Comparison of ENCODE assay signal across 7 cellular contexts in genomic region chr10:24382979-24383663, GRCh38.
DNase-seq lines count a peak whose midpoint lies in the region; ATAC-seq, FAIRE-seq and TF ChIP-seq lines count a peak whose summit lies in the region.

No MANE protein-coding gene starts in this region.

- TF ChIP-seq CTCF in mucosa of descending colon (IDR thresholded peaks at IDR 0.05) = no peak

- no peaks in the 10 kb centered on the region for H3K9me3 Mint-ChIP-seq in activated T-helper 2 cell treated with anti-CD3 and anti-CD28 coated beads, Interferon-gamma antibody, Interleukin-2, Interleukin-4, amounts not matched to agents 10 μg/mL and 5 μg/mL and 100 μg/mL, durations not matched to agents 14 hours and 24 hours and 36 hours

- H3K4me1 ChIP-seq in mucosa of descending colon (ENCODE audit: low read depth) = peaks cover 12% of the 10 kb centered on the region

- intact Hi-C loops in activated T-helper 2 cell treated with anti-CD3 and anti-CD28 coated beads, Interferon-gamma antibody, Interleukin-2, Interleukin-4, amounts not matched to agents 10 μg/mL and 5 μg/mL and 100 μg/mL, durations not matched to agents 14 hours and 24 hours and 36 hours (cut with micrococcal nuclease) = loop anchor here (1.0 kb wide), 2 partner anchors 83 to 173 kb away; no protein-coding TSS in a partner anchor
- intact Hi-C loops in mucosa of descending colon (cut with DNase I, micrococcal nuclease) = no loop called here

- H3K36me3 ChIP-seq in mucosa of descending colon (ENCODE audit: low read depth) = no peaks in the 10 kb centered on the region

- peak overlapping the region; percentile 13 for H3K4me3 Mint-ChIP-seq in activated T-helper 2 cell treated with anti-CD3 and anti-CD28 coated beads, Interferon-gamma antibody, Interleukin-2, Interleukin-4, amounts not matched to agents 10 μg/mL and 5 μg/mL and 100 μg/mL, durations not matched to agents 14 hours and 24 hours and 36 hours (ENCODE audit: low read depth)

- H3K36me3 Mint-ChIP-seq in activated T-helper 2 cell treated with anti-CD3 and anti-CD28 coated beads, Interferon-gamma antibody, Interleukin-2, Interleukin-4, amounts not matched to agents 10 μg/mL and 5 μg/mL and 100 μg/mL, durations not matched to agents 14 hours and 24 hours and 36 hours (ENCODE audit: low read depth) = no peaks in the 10 kb centered on the region

- H3K4me3 ChIP-seq in mucosa of descending colon = no peak overlapping the region

- FAIRE-seq in H54 (lab: Jason Lieb, UNC) = no peak

- H3K4me1 Mint-ChIP-seq in activated T-helper 2 cell treated with anti-CD3 and anti-CD28 coated beads, Interferon-gamma antibody, Interleukin-2, Interleukin-4, amounts not matched to agents 10 μg/mL and 5 μg/mL and 100 μg/mL, durations not matched to agents 14 hours and 24 hours and 36 hours (ENCODE audit: low read depth) = peaks cover 15% of the 10 kb centered on the region

- peak overlapping the region; percentile 67 for H3K27ac Mint-ChIP-seq in activated T-helper 2 cell treated with anti-CD3 and anti-CD28 coated beads, Interferon-gamma antibody, Interleukin-2, Interleukin-4, amounts not matched to agents 10 μg/mL and 5 μg/mL and 100 μg/mL, durations not matched to agents 14 hours and 24 hours and 36 hours

- no peaks in the 10 kb centered on the region for H3K9me3 ChIP-seq in mucosa of descending colon

- no peaks in the 10 kb centered on the region for H3K27me3 Mint-ChIP-seq in activated T-helper 2 cell treated with anti-CD3 and anti-CD28 coated beads, Interferon-gamma antibody, Interleukin-2, Interleukin-4, amounts not matched to agents 10 μg/mL and 5 μg/mL and 100 μg/mL, durations not matched to agents 14 hours and 24 hours and 36 hours (ENCODE audit: low read depth)

- TF ChIP-seq POLR2A in H54 (IDR thresholded peaks at IDR 0.05; ENCODE audit: low read depth, low read length) = no peak

- ATAC-seq in GM19328 (IDR thresholded peaks at IDR 0.05; ENCODE audit: unreplicated experiment) (peak; percentile 42), HG02938 (IDR thresholded peaks at IDR 0.05; ENCODE audit: unreplicated experiment) (peak; percentile 76), mucosa of descending colon (peak; percentile 66)

- DNase-seq in activated T-helper 2 cell treated with anti-CD3 and anti-CD28 coated beads, Interferon-gamma antibody, Interleukin-2, Interleukin-4, amounts not matched to agents 10 μg/mL and 5 μg/mL and 100 μg/mL, durations not matched to agents 14 hours and 24 hours and 36 hours (ENCODE audit: low spot score) = no peak
- peak; percentile 37 to 62 (median 59) for DNase-seq in mucosa of descending colon
- no peak for DNase-seq in H54 (ENCODE audit: insufficient read length, low spot score)
- no peak for DNase-seq in OCI-M1 (lab: John Stamatoyannopoulos, UW)
- no peak for DNase-seq in NCI-H1092 treated with DMSO at 0.1 percent for 48 hours (lab: John Stamatoyannopoulos, UW)

Comparison
In these comparisons a context has a peak if more than half of its experiments do, and no peak if none do; other contexts are left out.
1. DNase-seq: peak in mucosa of descending colon (3 of 3); none in activated T-helper 2 cell treated with anti-CD3 and anti-CD28 coated beads, Interferon-gamma antibody, Interleukin-2, Interleukin-4, amounts not matched to agents 10 μg/mL and 5 μg/mL and 100 μg/mL, durations not matched to agents 14 hours and 24 hours and 36 hours (single experiment), H54 (single experiment), OCI-M1 (single experiment) and NCI-H1092 treated with DMSO at 0.1 percent for 48 hours (single experiment).
2. Peak in every context shown above with its lines, with median percentiles within 50 percentile points of each other: ATAC-seq.